Comparison of ENCODE assay signal across 1 cellular context in genomic region chr11:60899977-60900376, GRCh38.
TF ChIP-seq lines count a peak whose summit lies in the region.

No MANE protein-coding gene starts in this region.

TF ChIP-seq in K562, 482 proteins besides CTCF, POLR2A, EP300 and RAD21:
- TF ChIP-seq, protein P1, sequence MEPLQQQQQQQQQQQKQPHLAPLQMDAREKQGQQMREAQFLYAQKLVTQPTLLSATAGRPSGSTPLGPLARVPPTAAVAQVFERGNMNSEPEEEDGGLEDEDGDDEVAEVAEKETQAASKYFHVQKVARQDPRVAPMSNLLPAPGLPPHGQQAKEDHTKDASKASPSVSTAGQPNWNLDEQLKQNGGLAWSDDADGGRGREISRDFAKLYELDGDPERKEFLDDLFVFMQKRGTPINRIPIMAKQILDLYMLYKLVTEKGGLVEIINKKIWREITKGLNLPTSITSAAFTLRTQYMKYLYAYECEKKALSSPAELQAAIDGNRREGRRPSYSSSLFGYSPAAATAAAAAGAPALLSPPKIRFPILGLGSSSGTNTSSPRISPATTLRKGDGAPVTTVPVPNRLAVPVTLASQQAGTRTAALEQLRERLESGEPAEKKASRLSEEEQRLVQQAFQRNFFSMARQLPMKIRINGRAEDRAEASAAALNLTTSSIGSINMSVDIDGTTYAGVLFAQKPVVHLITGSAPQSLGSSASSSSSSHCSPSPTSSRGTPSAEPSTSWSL (CRISPR knock-in tag; IDR thresholded peaks at IDR 0.05; ENCODE audit: borderline replicate concordance): no peak
- TF ChIP-seq ETV6 (IDR thresholded peaks at IDR 0.05; ENCODE audit: borderline replicate concordance in 1 of 2, low read depth in 2 of 2, low read length in 1 of 2): no peak
- no peak for TF ChIP-seq ETV6 (CRISPR knock-in tag; IDR thresholded peaks at IDR 0.05; ENCODE audit: borderline replicate concordance)
- no peak for TF ChIP-seq KLF10 (CRISPR knock-in tag; IDR thresholded peaks at IDR 0.05)
- TF ChIP-seq, protein P2, sequence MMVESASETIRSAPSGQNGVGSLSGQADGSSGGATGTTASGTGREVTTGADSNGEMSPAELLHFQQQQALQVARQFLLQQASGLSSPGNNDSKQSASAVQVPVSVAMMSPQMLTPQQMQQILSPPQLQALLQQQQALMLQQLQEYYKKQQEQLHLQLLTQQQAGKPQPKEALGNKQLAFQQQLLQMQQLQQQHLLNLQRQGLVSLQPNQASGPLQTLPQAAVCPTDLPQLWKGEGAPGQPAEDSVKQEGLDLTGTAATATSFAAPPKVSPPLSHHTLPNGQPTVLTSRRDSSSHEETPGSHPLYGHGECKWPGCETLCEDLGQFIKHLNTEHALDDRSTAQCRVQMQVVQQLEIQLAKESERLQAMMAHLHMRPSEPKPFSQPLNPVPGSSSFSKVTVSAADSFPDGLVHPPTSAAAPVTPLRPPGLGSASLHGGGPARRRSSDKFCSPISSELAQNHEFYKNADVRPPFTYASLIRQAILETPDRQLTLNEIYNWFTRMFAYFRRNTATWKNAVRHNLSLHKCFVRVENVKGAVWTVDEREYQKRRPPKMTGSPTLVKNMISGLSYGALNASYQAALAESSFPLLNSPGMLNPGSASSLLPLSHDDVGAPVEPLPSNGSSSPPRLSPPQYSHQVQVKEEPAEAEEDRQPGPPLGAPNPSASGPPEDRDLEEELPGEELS (CRISPR knock-in tag; IDR thresholded peaks at IDR 0.05; ENCODE audit: borderline replicate concordance): no peak
- no peak for TF ChIP-seq STAT6 (CRISPR knock-in tag; IDR thresholded peaks at IDR 0.05)
- TF ChIP-seq DDX20 (tag; IDR thresholded peaks at IDR 0.05; ENCODE audit: low read depth): no peak
- no peak for TF ChIP-seq KDM4B (IDR thresholded peaks at IDR 0.05; ENCODE audit: borderline replicate concordance in 2 of 2, low read depth in 1 of 2)
- no peak for TF ChIP-seq ZNF133 (CRISPR knock-in tag; IDR thresholded peaks at IDR 0.05)
- no peak for TF ChIP-seq GTF2A2 (tag; IDR thresholded peaks at IDR 0.05)
- no peak for TF ChIP-seq IRF1 (CRISPR knock-in tag; IDR thresholded peaks at IDR 0.05; ENCODE audit: borderline replicate concordance)
- no peak for TF ChIP-seq NCOA1 (IDR thresholded peaks at IDR 0.05; ENCODE audit: low read depth)
- no peak for TF ChIP-seq JUNB (CRISPR knock-in tag; conservative IDR thresholded peaks at IDR 0.05)
